Comparison of ENCODE assay signal across 1 cellular context in genomic region chr9:94783121-94783664, GRCh38.
A peak's percentile ranks its signal among the peaks of the same experiment; 100 is the strongest.
TF ChIP-seq lines count a peak whose summit lies in the region.

No MANE protein-coding gene starts in this region.

TF ChIP-seq in SK-N-SH, 30 proteins besides CTCF, POLR2A, EP300 and RAD21 (continued from another document):
- TF ChIP-seq REST (IDR thresholded peaks at IDR 0.05; ENCODE audit: low read depth, low read length) (no peak), TCF12 (IDR thresholded peaks at IDR 0.05) (peak; percentile 52), JUND (IDR thresholded peaks at IDR 0.05) (no peak), FOSL2 (IDR thresholded peaks at IDR 0.05; ENCODE audit: borderline replicate concordance, low read depth) (no peak), MEF2A (IDR thresholded peaks at IDR 0.05; ENCODE audit: borderline replicate concordance, low read depth) (no peak), SMC3 (IDR thresholded peaks at IDR 0.05; ENCODE audit: low read depth, low read length) (peak; percentile 91), POLR2AphosphoS5 (IDR thresholded peaks at IDR 0.05; ENCODE audit: low read depth, low read length) (peak; percentile 20; the same call in 1 of the 2 replicates), IRF3 (IDR thresholded peaks at IDR 0.05; ENCODE audit: low read depth, low read length) (0 out of 2 replicates have a peak, but pooled peaks have one; percentile 9), YY1 (IDR thresholded peaks at IDR 0.05; ENCODE audit: low read depth) (no peak)
TF ChIP-seq in SK-N-SH: peak in this region for 12.
